ENCODE assay signal across 24 cellular contexts in the genomic region with DNA sequence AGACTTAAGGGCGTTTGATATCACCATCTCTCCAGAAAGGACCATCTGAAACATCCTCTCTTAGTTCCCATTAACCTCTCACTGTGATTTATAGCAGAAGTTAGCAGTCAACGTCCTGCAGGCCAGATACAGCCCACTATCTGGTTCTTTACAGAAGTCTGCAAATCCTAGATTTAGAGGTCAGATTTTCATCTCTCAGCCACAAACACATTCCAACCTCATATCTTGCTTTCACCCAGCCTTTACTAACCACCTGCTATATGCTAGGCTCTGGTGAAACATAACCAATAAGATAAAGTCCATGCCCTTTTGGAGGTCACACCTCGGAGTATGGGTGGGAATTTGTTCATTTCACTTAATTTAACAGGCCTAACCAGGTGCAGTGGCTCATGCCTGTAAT.
"Had no signal": no experiment of that assay in that cellular context is flagged by ENCODE, and none has a peak within 500 bp of the region (broad histone marks: within the 10 kb centered on the region; RNA-seq: fewer than 3 reads in every experiment).

No MANE protein-coding gene starts in this region.

- H3K4me1 Mint-ChIP-seq: activated CD4-positive, alpha-beta memory T cell treated with anti-CD3 and anti-CD28 coated beads, Interleukin-2, amount 10 ng/mL, durations not matched to agents 7 days and 5 days; activated CD4-positive, alpha-beta T cell treated with anti-CD3 and anti-CD28 coated beads, Interleukin-2, amount 10 ng/mL, durations not matched to agents 7 days and 5 days; activated naive CD4-positive, alpha-beta T cell treated with anti-CD3 and anti-CD28 coated beads, Interleukin-2, amount 10 ng/mL, durations not matched to agents 7 days and 5 days; activated naive CD8-positive, alpha-beta T cell treated with anti-CD3 and anti-CD28 coated beads, Interleukin-2, amount 10 ng/mL, durations not matched to agents 7 days and 5 days; brain; endodermal cell; WTC11 had no signal

- H3K4me3 Mint-ChIP-seq: activated CD4-positive, alpha-beta memory T cell treated with anti-CD3 and anti-CD28 coated beads, Interleukin-2, amount 10 ng/mL, durations not matched to agents 7 days and 5 days; activated CD4-positive, alpha-beta T cell treated with anti-CD3 and anti-CD28 coated beads, Interleukin-2, amount 10 ng/mL, durations not matched to agents 7 days and 5 days; activated naive CD4-positive, alpha-beta T cell treated with anti-CD3 and anti-CD28 coated beads, Interleukin-2, amount 10 ng/mL, durations not matched to agents 7 days and 5 days; activated naive CD8-positive, alpha-beta T cell treated with anti-CD3 and anti-CD28 coated beads, Interleukin-2, amount 10 ng/mL, durations not matched to agents 7 days and 5 days; activated T-cell treated with anti-CD3 and anti-CD28 coated beads, Interleukin-2, amount 50 U/mL, for 24 hours; activated T-cell treated with anti-CD3 and anti-CD28 coated beads, Interleukin-2, amount 50 U/mL, for 72 hours; brain; endodermal cell; WTC11 had no signal

- H3K36me3 Mint-ChIP-seq: activated naive CD4-positive, alpha-beta T cell treated with anti-CD3 and anti-CD28 coated beads, Interleukin-2, amount 10 ng/mL, durations not matched to agents 7 days and 5 days; activated naive CD4-positive, alpha-beta T cell treated with anti-CD3 and anti-CD28 coated beads, Interleukin-2, amount 50 U/mL, for 72 hours; activated naive CD8-positive, alpha-beta T cell treated with anti-CD3 and anti-CD28 coated beads, Interleukin-2, amount 10 ng/mL, durations not matched to agents 7 days and 5 days; WTC11 had no signal

- H3K9me3 Mint-ChIP-seq: activated CD4-positive, alpha-beta memory T cell treated with anti-CD3 and anti-CD28 coated beads, Interleukin-2, amount 10 ng/mL, durations not matched to agents 7 days and 5 days; activated naive CD4-positive, alpha-beta T cell treated with anti-CD3 and anti-CD28 coated beads, Interleukin-2, amount 10 ng/mL, durations not matched to agents 7 days and 5 days; activated naive CD8-positive, alpha-beta T cell treated with anti-CD3 and anti-CD28 coated beads, Interleukin-2, amount 10 ng/mL, durations not matched to agents 7 days and 5 days; activated T-cell treated with anti-CD3 and anti-CD28 coated beads, Interleukin-2, amount 50 U/mL, for 72 hours; endodermal cell had no signal

- H3K27me3 Mint-ChIP-seq: activated CD4-positive, alpha-beta memory T cell treated with anti-CD3 and anti-CD28 coated beads, Interleukin-2, amount 10 ng/mL, durations not matched to agents 7 days and 5 days; activated CD4-positive, alpha-beta T cell treated with anti-CD3 and anti-CD28 coated beads, Interleukin-2, amount 10 ng/mL, durations not matched to agents 7 days and 5 days had no signal

- DNase-seq: activated CD4-positive, alpha-beta memory T cell treated with anti-CD3 and anti-CD28 coated beads, Interleukin-2, amount 10 ng/mL, durations not matched to agents 7 days and 5 days; activated CD4-positive, alpha-beta T cell treated with anti-CD3 and anti-CD28 coated beads for 1 hour; activated CD4-positive, alpha-beta T cell treated with anti-CD3 and anti-CD28 coated beads for 4 hours; activated CD4-positive, alpha-beta T cell treated with anti-CD3 and anti-CD28 coated beads, Interleukin-2, amount 10 ng/mL, durations not matched to agents 7 days and 5 days; activated CD4-positive, alpha-beta T cell treated with anti-CD3 and anti-CD28 coated beads, Interleukin-2, amount 50 U/mL, for 4 hours; activated CD8-positive, alpha-beta memory T cell treated with anti-CD3 and anti-CD28 coated beads, Interleukin-2, amount 50 U/mL, for 48 hours; activated gamma-delta T cell; activated naive CD4-positive, alpha-beta T cell; activated naive CD4-positive, alpha-beta T cell treated with anti-CD3 and anti-CD28 coated beads, Interleukin-2, amount 10 ng/mL, durations not matched to agents 7 days and 5 days; activated naive CD8-positive, alpha-beta T cell treated with anti-CD3 and anti-CD28 coated beads, Interleukin-2, amount 10 ng/mL, durations not matched to agents 7 days and 5 days; activated T-cell treated with anti-CD3 and anti-CD28 coated beads for 4 hours; activated T-cell treated with anti-CD3 and anti-CD28 coated beads, Interleukin-2, amount 50 U/mL, for 24 hours; activated T-cell treated with anti-CD3 and anti-CD28 coated beads, Interleukin-2, amount 50 U/mL, for 72 hours; central memory CD4-positive, alpha-beta T cell; cerebellar nuclear complex; colonic mucosa; effector memory CD4-positive, alpha-beta T cell; endodermal cell; foreskin fibroblast; head of caudate nucleus; T-helper 2 cell had no signal

- H3K27ac Mint-ChIP-seq: activated CD4-positive, alpha-beta memory T cell treated with anti-CD3 and anti-CD28 coated beads, Interleukin-2, amount 10 ng/mL, durations not matched to agents 7 days and 5 days; activated CD4-positive, alpha-beta T cell treated with anti-CD3 and anti-CD28 coated beads, Interleukin-2, amount 10 ng/mL, durations not matched to agents 7 days and 5 days; activated naive CD4-positive, alpha-beta T cell treated with anti-CD3 and anti-CD28 coated beads, Interleukin-2, amount 10 ng/mL, durations not matched to agents 7 days and 5 days; activated naive CD4-positive, alpha-beta T cell treated with anti-CD3 and anti-CD28 coated beads, Interleukin-2, amount 50 U/mL, for 72 hours; activated naive CD8-positive, alpha-beta T cell treated with anti-CD3 and anti-CD28 coated beads, Interleukin-2, amount 10 ng/mL, durations not matched to agents 7 days and 5 days; activated T-cell treated with anti-CD3 and anti-CD28 coated beads, Interleukin-2, amount 50 U/mL, for 24 hours; activated T-cell treated with anti-CD3 and anti-CD28 coated beads, Interleukin-2, amount 50 U/mL, for 72 hours; brain; endodermal cell; WTC11 had no signal
